Comparison of ENCODE assay signal across 19 cellular contexts in genomic region chr3:198064420-198064819, GRCh38.
A peak's percentile ranks its signal among the peaks of the same experiment; 100 is the strongest.
DNase-seq lines count a peak whose midpoint lies in the region; ATAC-seq, FAIRE-seq and TF ChIP-seq lines count a peak whose summit lies in the region.
"Had no signal": no experiment of that assay in that cellular context is flagged by ENCODE, and none has a peak within 500 bp of the region (broad histone marks: within the 10 kb centered on the region; RNA-seq: fewer than 3 reads in every experiment).

No MANE protein-coding gene starts in this region.

- H3K27me3 Mint-ChIP-seq in IgD-negative memory B cell (no peaks in the 10 kb centered on the region), memory B cell (no peaks in the 10 kb centered on the region)
- H3K27me3 Mint-ChIP-seq in activated naive CD8-positive, alpha-beta T cell treated with anti-CD3 and anti-CD28 coated beads, Interleukin-2, amount 50 U/mL, for 24 hours: no peaks in the 10 kb centered on the region
- H3K27me3 Mint-ChIP-seq: B cell had no signal

- intact Hi-C loops in stomach (cut with DNase I; ENCODE audit: low total_unique reads): no loop called here

- H3K36me3 ChIP-seq in stomach: no peaks in the 10 kb centered on the region

- H3K4me1 Mint-ChIP-seq in IgD-negative memory B cell (peaks cover 13 to 15% (median 13%) of the 10 kb centered on the region in 3 donors), memory B cell (peaks cover 7% of the 10 kb centered on the region)
- H3K4me1 Mint-ChIP-seq in stimulated activated effector memory CD8-positive, alpha-beta T cell treated with anti-CD3 and anti-CD28 coated beads, Interleukin-12 subunit alpha, Interleukin-12 subunit beta, amount 100 ng/mL, for 72 hours: peaks cover 8% of the 10 kb centered on the region
- peaks cover 18% of the 10 kb centered on the region for H3K4me1 Mint-ChIP-seq in activated naive CD8-positive, alpha-beta T cell treated with anti-CD3 and anti-CD28 coated beads, Interleukin-2, amount 50 U/mL, for 24 hours
- H3K4me1 Mint-ChIP-seq: CD4-positive, CD25-positive, alpha-beta regulatory T cell had no signal

- DNase-seq in H54 (ENCODE audit: insufficient read length, low spot score) (no peak), memory B cell (ENCODE audit: low spot score in 2 of 2) (no peak), stomach (no peak)
- no peak for DNase-seq in stimulated activated effector memory CD8-positive, alpha-beta T cell treated with anti-CD3 and anti-CD28 coated beads, Interleukin-12 subunit alpha, Interleukin-12 subunit beta, amount 100 ng/mL, for 72 hours (ENCODE audit: low spot score in 2 of 2)
- DNase-seq in activated naive CD8-positive, alpha-beta T cell treated with anti-CD3 and anti-CD28 coated beads, Interleukin-2, amount 50 U/mL, for 24 hours: no peak
- DNase-seq: Caco-2; CD4-positive, CD25-positive, alpha-beta regulatory T cell; CD8-positive, alpha-beta T cell; DMS153; DND-41; GOT3; H7; HCEC 1CT had no signal

- no peaks in the 10 kb centered on the region for H3K9me3 Mint-ChIP-seq in IgD-negative memory B cell
- no peaks in the 10 kb centered on the region for H3K9me3 Mint-ChIP-seq in memory B cell
- no peaks in the 10 kb centered on the region for H3K9me3 Mint-ChIP-seq in stimulated activated effector memory CD8-positive, alpha-beta T cell treated with anti-CD3 and anti-CD28 coated beads, Interleukin-12 subunit alpha, Interleukin-12 subunit beta, amount 100 ng/mL, for 72 hours
- no peaks in the 10 kb centered on the region for H3K9me3 Mint-ChIP-seq in activated naive CD8-positive, alpha-beta T cell treated with anti-CD3 and anti-CD28 coated beads, Interleukin-2, amount 50 U/mL, for 24 hours
- H3K9me3 Mint-ChIP-seq: CD4-positive, CD25-positive, alpha-beta regulatory T cell; CD8-positive, alpha-beta T cell had no signal

- peak; percentile 75 for FAIRE-seq in H54 (lab: Jason Lieb, UNC)
- FAIRE-seq: G401.6, GM12892 had no signal

- peaks cover 0 to 26% (median 0%) of the 10 kb centered on the region in 3 donors for H3K27me3 ChIP-seq in stomach
- H3K27me3 ChIP-seq: BLaER1 had no signal

- H3K27ac Mint-ChIP-seq in IgD-negative memory B cell (peak overlapping the region in 2 of 3 donors; percentile 16 to 80), memory B cell (peak overlapping the region; percentile 80)
- H3K27ac Mint-ChIP-seq in stimulated activated effector memory CD8-positive, alpha-beta T cell treated with anti-CD3 and anti-CD28 coated beads, Interleukin-12 subunit alpha, Interleukin-12 subunit beta, amount 100 ng/mL, for 72 hours: no peak overlapping the region
- H3K27ac Mint-ChIP-seq in activated naive CD8-positive, alpha-beta T cell treated with anti-CD3 and anti-CD28 coated beads, Interleukin-2, amount 50 U/mL, for 24 hours: no peak overlapping the region
- H3K27ac Mint-ChIP-seq: B cell; CD4-positive, CD25-positive, alpha-beta regulatory T cell; CD8-positive, alpha-beta T cell had no signal

- TF ChIP-seq CTCF in stomach (IDR thresholded peaks at IDR 0.05): no peak

- no peak overlapping the region for H3K4me3 ChIP-seq in stomach
- H3K4me3 ChIP-seq: BLaER1 had no signal

- H3K9me3 ChIP-seq in stomach: no peaks in the 10 kb centered on the region
- H3K9me3 ChIP-seq: BLaER1, Caco-2 had no signal

- peak overlapping the region in 1 of 4 donors; percentile 5 for H3K4me3 Mint-ChIP-seq in IgD-negative memory B cell
- H3K4me3 Mint-ChIP-seq in memory B cell: no peak overlapping the region
- no peak overlapping the region for H3K4me3 Mint-ChIP-seq in stimulated activated effector memory CD8-positive, alpha-beta T cell treated with anti-CD3 and anti-CD28 coated beads, Interleukin-12 subunit alpha, Interleukin-12 subunit beta, amount 100 ng/mL, for 72 hours
- H3K4me3 Mint-ChIP-seq in activated naive CD8-positive, alpha-beta T cell treated with anti-CD3 and anti-CD28 coated beads, Interleukin-2, amount 50 U/mL, for 24 hours: no peak overlapping the region
- H3K4me3 Mint-ChIP-seq: B cell; CD4-positive, CD25-positive, alpha-beta regulatory T cell; CD8-positive, alpha-beta T cell had no signal

- ATAC-seq in memory B cell (ENCODE audit: low read depth): no peak
- ATAC-seq in stimulated activated effector memory CD8-positive, alpha-beta T cell treated with anti-CD3 and anti-CD28 coated beads, Interleukin-12 subunit alpha, Interleukin-12 subunit beta, amount 100 ng/mL, for 72 hours: peak; percentile 67
- ATAC-seq in activated naive CD8-positive, alpha-beta T cell treated with anti-CD3 and anti-CD28 coated beads, Interleukin-2, amount 50 U/mL, for 24 hours: no peak
- ATAC-seq: CD8-positive, alpha-beta T cell had no signal

- TF ChIP-seq POLR2A in H54 (IDR thresholded peaks at IDR 0.05; ENCODE audit: low read depth, low read length) (no peak), stomach (IDR thresholded peaks at IDR 0.05) (no peak)

- H3K36me3 Mint-ChIP-seq in IgD-negative memory B cell (peaks cover 3% of the 10 kb centered on the region), memory B cell (peaks cover 3% of the 10 kb centered on the region)
- no peaks in the 10 kb centered on the region for H3K36me3 Mint-ChIP-seq in stimulated activated effector memory CD8-positive, alpha-beta T cell treated with anti-CD3 and anti-CD28 coated beads, Interleukin-12 subunit alpha, Interleukin-12 subunit beta, amount 100 ng/mL, for 72 hours
- peaks cover 15% of the 10 kb centered on the region for H3K36me3 Mint-ChIP-seq in activated naive CD8-positive, alpha-beta T cell treated with anti-CD3 and anti-CD28 coated beads, Interleukin-2, amount 50 U/mL, for 24 hours (ENCODE audit: low read depth)
- H3K36me3 Mint-ChIP-seq: CD4-positive, CD25-positive, alpha-beta regulatory T cell; CD8-positive, alpha-beta T cell had no signal

- no peak overlapping the region for H3K27ac ChIP-seq in stomach
- H3K27ac ChIP-seq: BLaER1, C4-2B had no signal

- no peaks in the 10 kb centered on the region for H3K4me1 ChIP-seq in stomach
- H3K4me1 ChIP-seq: Caco-2 had no signal

- no peak for TF ChIP-seq EP300 in stomach (IDR thresholded peaks at IDR 0.05)

- 75 to 84% (median 78%) methylated on average over 5 of the region's 5 CpGs for WGBS in stomach, 5 donors

Comparison
In these comparisons a context has a peak if more than half of its experiments do, and no peak if none do; other contexts are left out.
1. H3K27ac Mint-ChIP-seq: peak in IgD-negative memory B cell (2 of 3) and memory B cell (single experiment); none in stimulated activated effector memory CD8-positive, alpha-beta T cell treated with anti-CD3 and anti-CD28 coated beads, Interleukin-12 subunit alpha, Interleukin-12 subunit beta, amount 100 ng/mL, for 72 hours (single experiment) and activated naive CD8-positive, alpha-beta T cell treated with anti-CD3 and anti-CD28 coated beads, Interleukin-2, amount 50 U/mL, for 24 hours (single experiment).